ENCODE assay signal across 8 cellular contexts in genomic region chr5:7261049-7261448, GRCh38.
DNase-seq lines count a peak whose midpoint lies in the region; ATAC-seq, FAIRE-seq and TF ChIP-seq lines count a peak whose summit lies in the region.

No MANE protein-coding gene starts in this region.

- no peak for FAIRE-seq in A549 (lab: Jason Lieb, UNC)

- H3K9me3 ChIP-seq in A549 (no peaks in the 10 kb centered on the region), breast epithelium (no peaks in the 10 kb centered on the region)

- H3K27ac ChIP-seq in A549 (no peak overlapping the region), breast epithelium (no peak overlapping the region)

- H3K4me3 ChIP-seq in A549 = no peak overlapping the region
- no peak overlapping the region for H3K4me3 ChIP-seq in breast epithelium

- H3K27me3 Mint-ChIP-seq in activated T-helper 17 cell treated with anti-CD3 and anti-CD28 coated beads, Interleukin-2, amount 50 U/mL, for 72 hours = peaks cover 13% of the 10 kb centered on the region

- CTCF ChIA-PET in A549 (lab: Yijun Ruan, JAX) = interaction anchor here (0.8 to 3.0 kb wide), 8 partner anchors 11 to 595 kb away, joined by 3 to 15 read pairs (median 4); no protein-coding TSS in a partner anchor

- H3K27ac Mint-ChIP-seq in activated T-helper 17 cell treated with anti-CD3 and anti-CD28 coated beads, Interleukin-2, amount 50 U/mL, for 72 hours = no peak overlapping the region

- 11% methylated on average over 6 of the region's 6 CpGs for WGBS in A549 (ENCODE audit: missing lambda C conversion rate)

- DNase-seq in A549 (ENCODE audit: low read depth in 1 of 2, low spot score in 1 of 2) (peak; percentile 16 to 50), NCI-H345 (lab: John Stamatoyannopoulos, UW) (peak; percentile 5), breast epithelium (ENCODE audit: low spot score in 2 of 2) (no peak), midbrain (lab: John Stamatoyannopoulos, UW) (peak; percentile 48), HK-2 (ENCODE audit: unreplicated experiment) (no peak)

- no peaks in the 10 kb centered on the region for H3K36me3 ChIP-seq in breast epithelium

- no peak for TF ChIP-seq POLR2A in A549 (IDR thresholded peaks at IDR 0.05; ENCODE audit: low read length)
- no peak for TF ChIP-seq POLR2A in breast epithelium (IDR thresholded peaks at IDR 0.05)

- H3K4me1 ChIP-seq in A549 = no peaks in the 10 kb centered on the region
- no peaks in the 10 kb centered on the region for H3K4me1 ChIP-seq in breast epithelium

- no peak overlapping the region for H3K4me3 Mint-ChIP-seq in activated T-helper 17 cell treated with anti-CD3 and anti-CD28 coated beads, Interleukin-2, amount 50 U/mL, for 72 hours

- no peaks in the 10 kb centered on the region for H3K9me3 Mint-ChIP-seq in activated T-helper 17 cell treated with anti-CD3 and anti-CD28 coated beads, Interleukin-2, amount 50 U/mL, for 72 hours

- H3K36me3 Mint-ChIP-seq in activated T-helper 17 cell treated with anti-CD3 and anti-CD28 coated beads, Interleukin-2, amount 50 U/mL, for 72 hours (ENCODE audit: low read depth) = no peaks in the 10 kb centered on the region

- H3K4me2 ChIP-seq in A549 = no peak overlapping the region

- POLR2A ChIA-PET in A549 (lab: Yijun Ruan, JAX) = no interaction called here

- TF ChIP-seq CTCF in A549 (IDR thresholded peaks at IDR 0.05) = peak; percentile 45
- TF ChIP-seq CTCF in GM12872 (IDR thresholded peaks at IDR 0.05; ENCODE audit: insufficient read depth, low read depth, low read length) = peak; percentile 51
- peak in 2 of 3 donors; percentile 28 to 64 for TF ChIP-seq CTCF in breast epithelium (IDR thresholded peaks at IDR 0.05)

- TF ChIP-seq RAD21 in A549 (conservative IDR thresholded peaks at IDR 0.05 in 1 of 2, IDR thresholded peaks at IDR 0.05 in 1 of 2) = peak; percentile 43 to 71; a peak in 4 of 5 replicates

- TF ChIP-seq EP300 in A549 (IDR thresholded peaks at IDR 0.05) = no peak

- H3K27me3 ChIP-seq in breast epithelium = no peaks in the 10 kb centered on the region

- H3K4me1 Mint-ChIP-seq in activated T-helper 17 cell treated with anti-CD3 and anti-CD28 coated beads, Interleukin-2, amount 50 U/mL, for 72 hours = no peaks in the 10 kb centered on the region

- intact Hi-C loops in breast epithelium (cut with DNase I; ENCODE audit: low total_unique reads) = no loop called here

- ATAC-seq in A549 (peak; percentile 34 to 74; a peak in 4 of 6 replicates), HG02973 (IDR thresholded peaks at IDR 0.05; ENCODE audit: unreplicated experiment) (no peak)
- no peak for ATAC-seq in activated T-helper 17 cell treated with anti-CD3 and anti-CD28 coated beads, Interleukin-2, amount 50 U/mL, for 72 hours (replicated peaks)

TF ChIP-seq in A549, 52 proteins besides CTCF, POLR2A, EP300 and RAD21:
- TF ChIP-seq MAX (IDR thresholded peaks at IDR 0.05) (no peak), POLR2AphosphoS2 (conservative IDR thresholded peaks at IDR 0.05; ENCODE audit: low read length) (no peak), SMC3 (IDR thresholded peaks at IDR 0.05) (peak; percentile 31; the same call in 2 of the 3 replicates), RCOR1 (IDR thresholded peaks at IDR 0.05; ENCODE audit: low read depth, low read length) (no peak)

Comparison
In these comparisons a context has a peak if more than half of its experiments do, and no peak if none do; other contexts are left out.
1. ATAC-seq: peak in A549 (2 of 2); none in activated T-helper 17 cell treated with anti-CD3 and anti-CD28 coated beads, Interleukin-2, amount 50 U/mL, for 72 hours (single experiment) and HG02973 (single experiment).
2. DNase-seq: peak in A549 (2 of 2), NCI-H345 (single experiment) and midbrain (single experiment); none in breast epithelium (0 of 2) and HK-2 (single experiment).
3. Peak in every context shown above with its lines, with median percentiles within 50 percentile points of each other: CTCF ChIP-seq.